Comparison of ENCODE assay signal across 8 cellular contexts in the genomic region with DNA sequence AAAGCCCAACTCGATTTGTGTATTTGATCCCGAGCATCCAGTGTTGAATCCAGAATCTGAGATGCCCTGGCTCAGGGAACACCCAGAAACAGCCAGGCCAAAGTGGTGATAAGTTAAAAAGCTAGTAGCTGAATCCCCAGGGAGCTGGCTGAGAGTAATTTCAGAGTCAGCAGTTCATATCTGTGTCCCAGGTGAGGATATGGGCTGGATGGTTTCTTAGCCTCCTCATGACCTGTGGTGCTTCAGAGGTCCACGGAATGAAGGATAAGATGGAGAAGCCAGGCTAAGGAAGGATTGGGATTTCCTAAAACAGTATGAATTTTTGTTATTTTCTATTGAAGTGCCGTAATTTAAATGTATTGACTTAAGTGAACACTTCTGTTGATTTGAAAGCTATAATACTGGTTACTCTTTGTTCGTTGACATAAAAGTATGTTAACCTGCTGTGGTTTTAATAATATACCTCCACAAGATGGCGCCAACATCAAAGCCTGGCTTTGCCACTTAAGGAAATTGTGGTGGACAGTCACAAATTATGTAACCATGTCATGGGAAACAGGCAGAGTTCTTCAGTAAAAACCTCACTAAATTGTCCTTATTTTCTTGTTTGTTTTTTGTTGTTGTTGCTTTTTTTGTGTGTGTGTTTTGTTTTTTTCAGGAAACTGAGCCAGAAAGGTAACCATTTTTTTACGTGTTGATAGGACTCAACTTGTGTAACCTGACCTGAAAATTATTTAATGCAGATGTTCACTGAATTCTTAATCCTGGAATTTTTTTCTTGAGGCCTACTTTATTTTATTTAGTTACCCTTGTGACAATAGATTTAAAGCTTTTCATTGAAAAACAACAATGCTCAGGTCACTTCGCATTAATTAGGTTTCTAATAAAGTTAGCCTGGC. TPM values are rescaled to one million over a fixed set of nuclear protein-coding genes. Genes with fewer than 3 reads are reported as not detected.
DNase-seq lines count a peak whose midpoint lies in the region; ATAC-seq and TF ChIP-seq lines count a peak whose summit lies in the region.

No MANE protein-coding gene starts in this region.

- no TSS peak for BruUV-seq in MCF 10A (replicated peaks; lab: Mats Ljungman, UMichigan)

- no peak for TF ChIP-seq POLR2A in breast epithelium (IDR thresholded peaks at IDR 0.05)

- no peaks in the 10 kb centered on the region for H3K4me1 Mint-ChIP-seq in MCF 10A (ENCODE audit: insufficient read depth, unreplicated experiment)

- no peak overlapping the region for H2BK5ac ChIP-seq in mesendoderm (ENCODE audit: low read length)

- H3K79me1 ChIP-seq in mesendoderm (ENCODE audit: low read length): peaks cover 11% of the 10 kb centered on the region

- no peaks in the 10 kb centered on the region for H3K27me3 Mint-ChIP-seq in MCF 10A (ENCODE audit: insufficient read depth, unreplicated experiment)

- no peak overlapping the region for H3K56ac ChIP-seq in mesendoderm (ENCODE audit: low read length)

- H3K27ac ChIP-seq in breast epithelium (peak overlapping the region; percentile 44 to 60), mesendoderm (ENCODE audit: low read depth, low read length) (no peak overlapping the region), tibial artery (peak overlapping the region in 1 of 2 donors; percentile 16)

- POLR2A ChIA-PET in MCF 10A (lab: Yijun Ruan, JAX): no interaction called here

- H2AK5ac ChIP-seq in mesendoderm (ENCODE audit: low read length): no peak overlapping the region

- H3K27me3 ChIP-seq in breast epithelium (no peaks in the 10 kb centered on the region), endocrine pancreas (ENCODE audit: control insufficient read depth, insufficient read depth, low read length) (no peaks in the 10 kb centered on the region), mesendoderm (ENCODE audit: insufficient read depth, low read length, poor library complexity) (no peaks in the 10 kb centered on the region), tibial artery (no peaks in the 10 kb centered on the region)

- H3K9me3 ChIP-seq in breast epithelium (no peaks in the 10 kb centered on the region), endocrine pancreas (ENCODE audit: control insufficient read depth, low read length) (no peaks in the 10 kb centered on the region), tibial artery (no peaks in the 10 kb centered on the region)

- CTCF ChIA-PET in MCF 10A (lab: Yijun Ruan, JAX): no interaction called here

- H4K8ac ChIP-seq in mesendoderm (ENCODE audit: low read depth, low read length): no peak overlapping the region

- peaks cover 33% of the 10 kb centered on the region for H3K79me2 ChIP-seq in mesendoderm (ENCODE audit: control insufficient read depth, insufficient read depth, low read length)

- TF ChIP-seq CTCF in breast epithelium (IDR thresholded peaks at IDR 0.05) (peak; percentile 58 to 90 (median 85)), MCF 10A (IDR thresholded peaks at IDR 0.05; ENCODE audit: unreplicated experiment) (no peak), tibial artery (IDR thresholded peaks at IDR 0.05) (peak; percentile 75 to 84)

- H3K9ac ChIP-seq in endocrine pancreas (ENCODE audit: control insufficient read depth, insufficient read depth, low read length) (no peak overlapping the region), mesendoderm (ENCODE audit: low read length) (no peak overlapping the region)

- H4K5ac ChIP-seq in mesendoderm (ENCODE audit: low read length): no peak overlapping the region

- H3K4me3 Mint-ChIP-seq in MCF 10A (ENCODE audit: unreplicated experiment): no peak overlapping the region

- H3K36me3 ChIP-seq in breast epithelium: no peaks in the 10 kb centered on the region
- peaks cover 2% of the 10 kb centered on the region for H3K36me3 ChIP-seq in endocrine pancreas (ENCODE audit: control insufficient read depth, insufficient read depth, low read length)
- H3K36me3 ChIP-seq in mesendoderm (ENCODE audit: control insufficient read depth, insufficient read depth, low read length): peaks cover 10% of the 10 kb centered on the region
- peaks cover 26 to 61% (median 48%) of the 10 kb centered on the region in 3 donors for H3K36me3 ChIP-seq in tibial artery

- H3K23ac ChIP-seq in mesendoderm (ENCODE audit: low read length): no peak overlapping the region

- intact Hi-C loops in breast epithelium (cut with DNase I; ENCODE audit: low total_unique reads): no loop called here
- intact Hi-C loops in MCF 10A (cut with micrococcal nuclease): no loop called here
- intact Hi-C loops in tibial artery (cut with DNase I; ENCODE audit: low total_unique reads): loop anchor here (5.0 to 10.0 kb wide), 4 partner anchors 193 to 638 kb away; a partner anchor contains a TSS

- no peak overlapping the region for H3K18ac ChIP-seq in mesendoderm (ENCODE audit: low read length)

- H3K4me1 ChIP-seq in breast epithelium: no peaks in the 10 kb centered on the region
- H3K4me1 ChIP-seq in endocrine pancreas (ENCODE audit: control insufficient read depth, insufficient read depth, low read length): no peaks in the 10 kb centered on the region
- H3K4me1 ChIP-seq in mesendoderm (ENCODE audit: control insufficient read depth, low read depth, low read length): no peaks in the 10 kb centered on the region
- peaks cover 0 to 8% (median 3%) of the 10 kb centered on the region in 4 donors for H3K4me1 ChIP-seq in tibial artery

- no peak overlapping the region for H3K4me2 ChIP-seq in mesendoderm (ENCODE audit: low read length)

- H3K27ac Mint-ChIP-seq in MCF 10A (ENCODE audit: low read depth, unreplicated experiment): no peak overlapping the region

- H3K9me3 Mint-ChIP-seq in MCF 10A (ENCODE audit: unreplicated experiment): no peaks in the 10 kb centered on the region

- DNase-seq in breast epithelium (ENCODE audit: low spot score in 2 of 2): peak in 1 of 2 donors; percentile 58
- DNase-seq in MCF 10A (ENCODE audit: unreplicated experiment): no peak
- peak; percentile 4 for DNase-seq in NCI-H2171 (lab: John Stamatoyannopoulos, UW)
- DNase-seq in activated CD4-positive, CD25-positive, alpha-beta regulatory T cell treated with anti-CD3 and anti-CD28 coated beads, Interleukin-2, amount 50 U/mL, for 16 hours (ENCODE audit: low read depth, low spot score): peak; percentile 57
- peak; percentile 73 for DNase-seq in mesendoderm
- peak in 1 of 2 donors; percentile 61 for DNase-seq in tibial artery

- no peak overlapping the region for H2BK120ac ChIP-seq in mesendoderm (ENCODE audit: low read depth, low read length)

- H3K4ac ChIP-seq in mesendoderm (ENCODE audit: low read depth, low read length): no peak overlapping the region

- no peaks in the 10 kb centered on the region for H3K36me3 Mint-ChIP-seq in MCF 10A (ENCODE audit: insufficient read depth, unreplicated experiment)

- H2BK15ac ChIP-seq in mesendoderm (replicated peaks; ENCODE audit: low read depth): no peak overlapping the region

- ATAC-seq in HG02938 (IDR thresholded peaks at IDR 0.05; ENCODE audit: unreplicated experiment): peak; percentile 57

- H3K4me3 ChIP-seq in breast epithelium (no peak overlapping the region), endocrine pancreas (ENCODE audit: control insufficient read depth, insufficient read depth, low read length) (peak overlapping the region; percentile 3), mesendoderm (ENCODE audit: low read length) (no peak overlapping the region), tibial artery (no peak overlapping the region)

- WGBS in mesendoderm (ENCODE audit: extremely low coverage, insufficient coverage, low lambda C conversion rate): no CpG with 5 or more reads among the region's 8 CpGs

RNA-seq across cellular contexts. Expression of a gene that starts 11.4 kb away (rescaled TPM):
- total RNA-seq in breast epithelium: 10 to 100 TPM; 20.8 to 40.2 (median 29.5) TPM
- not detected in 2 replicates for total RNA-seq in MCF 10A (2022)
- polyA plus RNA-seq in mesendoderm (2013, experiment 1 of 2): 48.3 TPM
- 51.0 TPM for polyA plus RNA-seq in mesendoderm (2013, experiment 2 of 2)

Comparison
In these comparisons a context has a peak if more than half of its experiments do, and no peak if none do; other contexts are left out.
1. RNA of a gene that starts 11.4 kb away (total RNA-seq): 20.8 to 40.2 TPM in breast epithelium; not detected in MCF 10A; every median in the first group is over 10 times any median in the second.